8 cellular contexts compared by ENCODE assay signal in the genomic region with DNA sequence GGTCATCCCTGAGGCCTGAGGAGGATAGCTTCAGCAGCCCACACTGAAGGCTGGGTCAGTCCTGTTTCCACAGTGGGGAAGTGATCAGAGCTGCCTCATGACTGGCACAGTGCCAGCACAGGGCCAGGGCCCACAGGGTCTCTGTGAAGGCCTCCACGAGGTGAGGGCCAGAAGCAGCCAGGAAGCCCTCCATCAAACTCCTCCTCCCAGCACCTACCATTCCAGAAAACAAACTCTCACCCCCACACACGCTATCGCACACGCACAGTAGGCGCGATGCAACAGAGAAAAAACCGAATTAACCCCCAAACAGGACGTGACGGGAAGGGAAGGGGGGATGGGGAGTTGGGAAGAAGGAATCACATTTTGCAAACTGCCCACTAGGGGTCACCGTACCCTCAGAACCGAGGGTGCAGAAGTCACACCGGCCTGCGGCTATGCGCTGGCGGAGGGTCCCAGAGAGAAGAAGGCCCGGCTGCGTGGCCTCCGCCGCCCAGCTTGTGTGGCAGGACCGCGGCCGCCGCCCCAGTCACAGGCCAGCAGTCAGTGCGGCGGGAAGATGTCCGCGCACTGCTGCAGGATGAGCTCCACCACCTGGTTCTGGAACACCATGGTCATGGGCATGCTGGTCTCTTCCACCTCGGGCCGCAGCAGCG. TPM values are rescaled to one million over a fixed set of nuclear protein-coding genes. Genes with fewer than 3 reads are reported as not detected.
DNase-seq lines count a peak whose midpoint lies in the region; ATAC-seq and TF ChIP-seq lines count a peak whose summit lies in the region.

No MANE protein-coding gene starts in this region.

- ATAC-seq in thoracic aorta (ENCODE audit: insufficient number of reproducible peaks, low FRiP score, low read depth) (peak; percentile 58), HG02852 (IDR thresholded peaks at IDR 0.05; ENCODE audit: unreplicated experiment) (no peak)

- peak overlapping the region; percentile 44 to 53 (median 46) for H3K4me3 ChIP-seq in esophagus muscularis mucosa
- H3K4me3 ChIP-seq in thoracic aorta = peak overlapping the region; percentile 63

- no peak for TF ChIP-seq EP300 in esophagus muscularis mucosa (IDR thresholded peaks at IDR 0.05)

- H3K27ac ChIP-seq in 22Rv1 = no peak overlapping the region
- H3K27ac ChIP-seq in esophagus muscularis mucosa (replicated peaks in 1 of 4) = no peak overlapping the region
- H3K27ac ChIP-seq in thoracic aorta = no peak overlapping the region

- no peak for TF ChIP-seq POLR2A in esophagus muscularis mucosa (IDR thresholded peaks at IDR 0.05; ENCODE audit: low read depth)

- peaks cover 0 to 56% (median 21%) of the 10 kb centered on the region in 4 donors for H3K36me3 ChIP-seq in esophagus muscularis mucosa
- H3K36me3 ChIP-seq in thoracic aorta = no peaks in the 10 kb centered on the region

- TF ChIP-seq CTCF in 22Rv1 (IDR thresholded peaks at IDR 0.05) (peak; percentile 80), GM12873 (IDR thresholded peaks at IDR 0.05; ENCODE audit: insufficient read depth, low read depth, low read length, missing control alignments) (peak; percentile 80), esophagus muscularis mucosa (IDR thresholded peaks at IDR 0.05) (peak; percentile 66 to 75 (median 69)), thoracic aorta (IDR thresholded peaks at IDR 0.05) (peak; percentile 63)

- WGBS in esophagus muscularis mucosa = 12% methylated on average over 13 of the region's 30 CpGs

- intact Hi-C loops in esophagus muscularis mucosa (cut with DNase I) = no loop called here

- H3K9me3 ChIP-seq in esophagus muscularis mucosa (no peaks in the 10 kb centered on the region), thoracic aorta (no peaks in the 10 kb centered on the region)

- DNase-seq in NCI-H226 = peak; percentile 24
- DNase-seq in activated CD4-positive, alpha-beta T cell treated with anti-CD3 and anti-CD28 coated beads, Interleukin-2, amount 50 U/mL, for 48 hours = peak; percentile 46 to 54
- DNase-seq in esophagus muscularis mucosa (ENCODE audit: extremely low spot score) = no peak
- peak; percentile 62 for DNase-seq in mucosa of gallbladder (ENCODE audit: low spot score)
- no peak for DNase-seq in thoracic aorta (ENCODE audit: low spot score)

- peaks cover 6 to 17% (median 14%) of the 10 kb centered on the region in 4 donors for H3K4me1 ChIP-seq in esophagus muscularis mucosa
- H3K4me1 ChIP-seq in thoracic aorta (ENCODE audit: control insufficient read depth in 1 of 2, low read depth in 2 of 2) = peaks cover 8 to 11% of the 10 kb centered on the region in 2 donors

- H3K27me3 ChIP-seq in esophagus muscularis mucosa (peaks cover 0 to 5% (median 2%) of the 10 kb centered on the region in 4 donors), thoracic aorta (replicated peaks; ENCODE audit: insufficient read depth) (no peaks in the 10 kb centered on the region)

RNA-seq across cellular contexts. Expression of a gene that starts 37.6 kb away (rescaled TPM):
- 10 to 100 TPM; 11.2 to 15.0 (median 12.9) TPM for total RNA-seq in esophagus muscularis mucosa
- total RNA-seq in mucosa of gallbladder = 98.1 TPM
- total RNA-seq in thoracic aorta = 10 to 100 TPM; 25.5 to 33.4 TPM

Comparison
In these comparisons a context has a peak if more than half of its experiments do, and no peak if none do; other contexts are left out.
1. DNase-seq: peak in NCI-H226 (single experiment), activated CD4-positive, alpha-beta T cell treated with anti-CD3 and anti-CD28 coated beads, Interleukin-2, amount 50 U/mL, for 48 hours (2 of 2) and mucosa of gallbladder (single experiment); none in esophagus muscularis mucosa (single experiment) and thoracic aorta (single experiment).
2. Peak in every context shown above with its lines, with median percentiles within 50 percentile points of each other: CTCF ChIP-seq.